Comparison of ENCODE assay signal across 17 cellular contexts in the genomic region with DNA sequence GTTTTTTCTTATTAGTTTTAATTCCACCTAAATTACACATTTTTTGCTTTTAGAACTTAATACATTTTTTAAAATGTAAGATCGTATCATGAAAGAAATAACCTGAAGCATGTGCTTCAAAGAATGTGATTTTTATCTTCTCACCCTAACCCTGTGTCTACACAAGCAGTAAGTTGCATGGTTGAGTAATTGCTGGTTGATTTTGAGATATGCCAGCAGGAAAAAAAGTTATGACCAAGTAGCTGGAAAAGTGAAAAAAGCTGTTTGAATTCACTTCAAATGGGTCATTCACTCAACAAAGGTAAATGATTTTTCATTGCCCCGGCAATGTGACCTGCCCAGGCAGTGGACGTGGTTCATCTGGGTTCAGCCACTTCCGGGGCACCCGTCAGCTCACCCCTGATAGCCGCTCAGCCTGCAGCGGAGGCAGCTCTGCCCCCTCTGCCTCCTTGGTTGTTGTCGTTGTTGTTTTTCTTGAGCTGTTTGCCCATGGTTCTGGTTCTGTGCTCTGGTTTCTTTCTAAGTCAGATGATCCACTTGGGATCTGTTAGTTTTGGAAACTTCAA.
"Had no signal": no experiment of that assay in that cellular context is flagged by ENCODE, and none has a peak within 500 bp of the region (broad histone marks: within the 10 kb centered on the region; RNA-seq: fewer than 3 reads in every experiment).

No MANE protein-coding gene starts in this region.

- H3K36me3 Mint-ChIP-seq: activated naive CD4-positive, alpha-beta T cell treated with anti-CD3 and anti-CD28 coated beads, Interleukin-2, amount 10 ng/mL, durations not matched to agents 7 days and 5 days had no signal

- H3K27ac ChIP-seq: gastrocnemius medialis, lower lobe of right lung, VCaP had no signal

- H3K9me3 Mint-ChIP-seq: activated naive CD4-positive, alpha-beta T cell treated with anti-CD3 and anti-CD28 coated beads, Interleukin-2, amount 10 ng/mL, durations not matched to agents 7 days and 5 days; activated T-helper 17 cell treated with anti-CD3 and anti-CD28 coated beads, Interleukin-2, amount 50 U/mL, for 72 hours; effector memory CD8-positive, alpha-beta T cell had no signal

- H3K4me1 Mint-ChIP-seq: activated naive CD4-positive, alpha-beta T cell treated with anti-CD3 and anti-CD28 coated beads, Interleukin-2, amount 10 ng/mL, durations not matched to agents 7 days and 5 days; activated T-helper 17 cell treated with anti-CD3 and anti-CD28 coated beads, Interleukin-2, amount 50 U/mL, for 72 hours had no signal

- H3K36me3 ChIP-seq: gastrocnemius medialis, lower lobe of right lung, pancreas had no signal

- H3K27ac Mint-ChIP-seq: activated naive CD4-positive, alpha-beta T cell treated with anti-CD3 and anti-CD28 coated beads, Interleukin-2, amount 10 ng/mL, durations not matched to agents 7 days and 5 days; activated T-helper 17 cell treated with anti-CD3 and anti-CD28 coated beads, Interleukin-2, amount 50 U/mL, for 72 hours; effector memory CD8-positive, alpha-beta T cell had no signal

- H3K27me3 ChIP-seq: gastrocnemius medialis, heart right ventricle, tibial nerve had no signal

- H3K4me3 ChIP-seq: gastrocnemius medialis, heart right ventricle, lower lobe of right lung, pancreas, tibial nerve had no signal

- H3K9me3 ChIP-seq: gastrocnemius medialis, heart right ventricle, lower lobe of right lung, pancreas, tibial nerve had no signal

- H3K4me1 ChIP-seq: gastrocnemius medialis, lower lobe of right lung, pancreas had no signal

- H3K4me3 Mint-ChIP-seq: activated naive CD4-positive, alpha-beta T cell treated with anti-CD3 and anti-CD28 coated beads, Interleukin-2, amount 10 ng/mL, durations not matched to agents 7 days and 5 days; activated T-helper 17 cell treated with anti-CD3 and anti-CD28 coated beads, Interleukin-2, amount 50 U/mL, for 72 hours; effector memory CD8-positive, alpha-beta T cell had no signal

- FAIRE-seq: astrocyte, pancreas, small intestine had no signal

- ATAC-seq: activated T-helper 17 cell treated with anti-CD3 and anti-CD28 coated beads, Interleukin-2, amount 50 U/mL, for 72 hours; effector memory CD8-positive, alpha-beta T cell; gastrocnemius medialis; lower lobe of right lung had no signal

- DNase-seq: activated CD4-positive, alpha-beta T cell treated with anti-CD3 and anti-CD28 coated beads, Interleukin-2, amount 50 U/mL, for 48 hours; activated naive CD4-positive, alpha-beta T cell treated with anti-CD3 and anti-CD28 coated beads, Interleukin-2, amount 10 ng/mL, durations not matched to agents 7 days and 5 days; dermis blood vessel endothelial cell; effector memory CD8-positive, alpha-beta T cell; gastrocnemius medialis; heart right ventricle; lower lobe of right lung; midbrain; pancreas; retina; small intestine; stimulated activated CD4-positive, alpha-beta T cell treated with anti-CD3 and anti-CD28 coated beads, Interleukin-4, amount 100 ng/mL, for 24 hours; stimulated activated naive CD4-positive, alpha-beta T cell had no signal
